8 cellular contexts compared by ENCODE assay signal in genomic region chr3:143040264-143040879, GRCh38. TPM values are rescaled to one million over a fixed set of nuclear protein-coding genes. Genes with fewer than 3 reads are reported as not detected.
DNase-seq lines count a peak whose midpoint lies in the region; ATAC-seq, FAIRE-seq and TF ChIP-seq lines count a peak whose summit lies in the region.

No MANE protein-coding gene starts in this region.

- H3K27me3 Mint-ChIP-seq in natural killer cell (ENCODE audit: low read depth in 2 of 2), result no peaks in the 10 kb centered on the region
- no peaks in the 10 kb centered on the region for H3K27me3 Mint-ChIP-seq in natural killer cell treated with Interleukin-12 subunit alpha and Interleukin-12 subunit beta and Interleukin-15 and Interleukin-18, amount 100 ng/mL, for 72 hours

- intact Hi-C loops in natural killer cell (cut with micrococcal nuclease), result no loop called here

- H3K9me3 Mint-ChIP-seq in natural killer cell, result no peaks in the 10 kb centered on the region
- no peaks in the 10 kb centered on the region for H3K9me3 Mint-ChIP-seq in natural killer cell treated with Interleukin-12 subunit alpha and Interleukin-12 subunit beta and Interleukin-15 and Interleukin-18, amount 100 ng/mL, for 72 hours

- H3K4me3 ChIP-seq in fibroblast of villous mesenchyme (ENCODE audit: low read depth, low read length), result no peak overlapping the region

- H3K4me3 Mint-ChIP-seq in natural killer cell, result no peak overlapping the region
- H3K4me3 Mint-ChIP-seq in natural killer cell treated with Interleukin-12 subunit alpha and Interleukin-12 subunit beta and Interleukin-15 and Interleukin-18, amount 100 ng/mL, for 72 hours, result no peak overlapping the region

- no peak for DNase-seq in natural killer cell
- DNase-seq in natural killer cell treated with Interleukin-12 subunit alpha and Interleukin-12 subunit beta and Interleukin-15 and Interleukin-18, amount 100 ng/mL, for 72 hours (ENCODE audit: low spot score), result no peak
- no peak for DNase-seq in RCC 7860 (ENCODE audit: low spot score)
- DNase-seq in fibroblast of villous mesenchyme (ENCODE audit: low read depth), result peak; percentile 55
- no peak for DNase-seq in stimulated activated naive CD4-positive, alpha-beta T cell (lab: John Stamatoyannopoulos, UW)
- DNase-seq in GM19238 (ENCODE audit: insufficient read length, low spot score), result no peak
- DNase-seq in activated CD4-positive, alpha-beta T cell treated with anti-CD3 and anti-CD28 coated beads, Interleukin-2, amount 50 U/mL, for 4 hours, result no peak

- H3K27ac Mint-ChIP-seq in natural killer cell, result no peak overlapping the region
- H3K27ac Mint-ChIP-seq in natural killer cell treated with Interleukin-12 subunit alpha and Interleukin-12 subunit beta and Interleukin-15 and Interleukin-18, amount 100 ng/mL, for 72 hours, result no peak overlapping the region

- FAIRE-seq in RCC 7860 (lab: Jason Lieb, UNC), result peak; percentile 73

- peaks cover 11% of the 10 kb centered on the region for H3K36me3 Mint-ChIP-seq in natural killer cell
- H3K36me3 Mint-ChIP-seq in natural killer cell treated with Interleukin-12 subunit alpha and Interleukin-12 subunit beta and Interleukin-15 and Interleukin-18, amount 100 ng/mL, for 72 hours, result peaks cover 23% of the 10 kb centered on the region

- peaks cover 8 to 11% of the 10 kb centered on the region in 2 donors for H3K4me1 Mint-ChIP-seq in natural killer cell
- peaks cover 7 to 15% of the 10 kb centered on the region in 2 donors for H3K4me1 Mint-ChIP-seq in natural killer cell treated with Interleukin-12 subunit alpha and Interleukin-12 subunit beta and Interleukin-15 and Interleukin-18, amount 100 ng/mL, for 72 hours (ENCODE audit: low read depth in 2 of 2)

- ATAC-seq in natural killer cell (no peak), GM18870 (IDR thresholded peaks at IDR 0.05; ENCODE audit: unreplicated experiment) (no peak)
- no peak for ATAC-seq in natural killer cell treated with Interleukin-12 subunit alpha and Interleukin-12 subunit beta and Interleukin-15 and Interleukin-18, amount 100 ng/mL, for 72 hours

- TF ChIP-seq CTCF in natural killer cell (IDR thresholded peaks at IDR 0.05) (peak; percentile 40), fibroblast of villous mesenchyme (IDR thresholded peaks at IDR 0.05; ENCODE audit: insufficient read depth, low read depth, low read length) (peak; percentile 59)

RNA-seq across cellular contexts. Expression of gene U2SURP, which starts 39.0 kb away (rescaled TPM):
- total RNA-seq in natural killer cell, result 100 to 1,000 TPM; 165 to 179 (median 172) TPM
- 100 to 1,000 TPM; 113 to 166 TPM for total RNA-seq in natural killer cell treated with Interleukin-12 subunit alpha and Interleukin-12 subunit beta and Interleukin-15 and Interleukin-18, amount 100 ng/mL, for 72 hours
- total RNA-seq in fibroblast of villous mesenchyme, result 76.0 and 86.4 TPM in 2 replicates
